24 cellular contexts compared by ENCODE assay signal in the genomic region with DNA sequence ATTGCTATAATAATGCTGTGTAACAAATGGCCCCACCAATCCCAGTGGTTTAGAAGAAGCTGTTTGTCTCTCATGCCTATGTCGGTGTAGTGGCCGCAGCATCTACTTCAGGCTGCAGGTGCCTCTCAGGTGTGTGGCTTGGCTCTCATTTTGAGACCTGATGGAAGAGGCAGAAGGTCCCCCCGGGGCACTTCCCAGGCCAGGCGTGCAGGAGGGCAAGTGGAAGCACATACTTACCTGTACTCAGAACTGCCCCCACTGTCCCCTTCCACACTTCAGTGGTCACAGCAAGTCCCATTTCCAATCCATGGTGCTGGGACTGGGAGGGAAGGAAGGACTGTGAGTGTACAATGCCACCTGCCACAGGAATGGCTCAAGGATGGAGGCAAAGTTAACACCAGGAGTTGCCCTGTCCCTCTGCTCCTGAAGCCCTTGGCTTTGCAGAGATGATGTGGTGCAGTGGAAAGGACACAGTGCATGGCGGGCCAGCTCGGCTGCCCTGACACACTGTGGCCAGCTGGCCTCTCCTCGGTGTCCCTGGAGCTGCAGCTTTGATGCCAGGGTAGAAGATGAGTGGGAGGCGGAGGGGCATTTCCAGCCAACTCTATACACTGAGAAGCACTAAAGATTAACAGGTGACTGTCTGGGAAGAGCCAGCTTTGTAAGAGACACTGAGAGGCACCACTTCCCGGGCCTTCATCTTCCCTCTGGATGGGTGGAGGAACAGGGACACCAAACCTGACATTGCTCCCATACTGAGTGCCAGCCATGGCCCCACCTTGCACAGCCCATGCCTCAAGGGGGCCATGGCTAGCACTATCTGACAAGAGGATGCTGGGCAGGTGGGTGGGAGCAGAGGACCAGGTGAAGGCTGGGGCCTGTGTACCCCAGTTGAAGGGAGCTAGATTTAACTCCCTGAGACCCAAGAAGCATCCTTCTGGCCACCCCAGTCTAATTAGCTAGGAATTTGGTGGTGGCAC.
DNase-seq lines count a peak whose midpoint lies in the region; ATAC-seq, FAIRE-seq and TF ChIP-seq lines count a peak whose summit lies in the region.
"Had no signal": no experiment of that assay in that cellular context is flagged by ENCODE, and none has a peak within 500 bp of the region (broad histone marks: within the 10 kb centered on the region; RNA-seq: fewer than 3 reads in every experiment).

No MANE protein-coding gene starts in this region.

- ATAC-seq in natural killer cell = no peak
- ATAC-seq: activated CD4-positive, CD25-positive, alpha-beta regulatory T cell treated with anti-CD3 and anti-CD28 coated beads, Interleukin-2, amount 50 U/mL, for 24 hours; activated naive CD8-positive, alpha-beta T cell treated with anti-CD3 and anti-CD28 coated beads, Interleukin-2, amount 50 U/mL, for 24 hours; PC-3; stimulated activated naive B cell treated with anti-CD40 and anti-IgM and Interleukin-4, amounts not matched to agents 10 μg/mL and 1 μg/mL and 100 μg/mL, for 72 hours had no signal

- intact Hi-C loops in natural killer cell (cut with micrococcal nuclease) = no loop called here
- intact Hi-C loops in vagina (cut with DNase I) = no loop called here
- intact Hi-C loops in kidney (cut with DNase I) = no loop called here

- DNase-seq in activated naive CD4-positive, alpha-beta T cell treated with anti-CD3 and anti-CD28 coated beads, Interleukin-2, amount 50 U/mL, for 16 hours = peak; percentile 5
- no peak for DNase-seq in activated naive CD4-positive, alpha-beta T cell treated with Interleukin-2 at 50 U/mL for 16 hours
- DNase-seq in chondrocyte (ENCODE audit: low spot score) (peak; percentile 39), natural killer cell (peak; percentile 12), vagina (ENCODE audit: extremely low spot score in 2 of 2) (peak; percentile 67 to 82), kidney (no peak), NCI-H524 treated with DMSO at 0.1 percent for 48 hours (lab: John Stamatoyannopoulos, UW) (no peak), NCI-H146 (lab: John Stamatoyannopoulos, UW) (no peak)
- DNase-seq: activated naive CD8-positive, alpha-beta T cell treated with anti-CD3 and anti-CD28 coated beads, Interleukin-2, amount 50 U/mL, for 24 hours; CD8-positive, alpha-beta memory T cell; DMS79; effector memory CD4-positive, alpha-beta T cell; glutamatergic neuron; NCI-H1417; NCI-H774; PC-3; retina; stimulated activated CD4-positive, alpha-beta T cell treated with anti-CD3 and anti-CD28 coated beads, Interleukin-15, amount 100 ng/mL, for 24 hours; stimulated activated naive B cell treated with anti-CD40 and anti-IgM and Interleukin-4, amounts not matched to agents 10 μg/mL and 1 μg/mL and 100 μg/mL, for 72 hours; trophoblast cell had no signal

- H3K36me3 Mint-ChIP-seq in chondrocyte (ENCODE audit: low read depth) (peaks cover 3% of the 10 kb centered on the region), natural killer cell (peaks cover 6% of the 10 kb centered on the region)

- no peaks in the 10 kb centered on the region for H3K36me3 ChIP-seq in vagina
- no peaks in the 10 kb centered on the region for H3K36me3 ChIP-seq in kidney (ENCODE audit: control insufficient read depth in 1 of 2, insufficient read depth in 2 of 2, low read length in 2 of 2)

- no peak for FAIRE-seq in kidney (lab: Jason Lieb, UNC)

- no peak overlapping the region for H3K4me3 ChIP-seq in vagina
- no peak overlapping the region for H3K4me3 ChIP-seq in kidney (ENCODE audit: low read length in 2 of 2)
- H3K4me3 ChIP-seq: SK-N-MC had no signal

- no peak overlapping the region for H3K27ac ChIP-seq in vagina
- H3K27ac ChIP-seq in kidney (ENCODE audit: low read depth in 2 of 2, low read length in 2 of 2) = no peak overlapping the region
- H3K27ac ChIP-seq: SK-N-MC had no signal

- H3K27ac Mint-ChIP-seq in chondrocyte (ENCODE audit: unreplicated experiment) (no peak overlapping the region), natural killer cell (no peak overlapping the region)
- H3K27ac Mint-ChIP-seq: activated naive CD8-positive, alpha-beta T cell treated with anti-CD3 and anti-CD28 coated beads, Interleukin-2, amount 50 U/mL, for 24 hours; CD8-positive, alpha-beta memory T cell; stimulated activated naive B cell treated with anti-CD40 and anti-IgM and Interleukin-4, amounts not matched to agents 10 μg/mL and 1 μg/mL and 100 μg/mL, for 72 hours; T-helper 2 cell treated with Interferon-gamma antibody and Interleukin-4, amounts not matched to agents 5 μg/mL and 100 μg/mL, for 36 hours had no signal

- H3K4me1 Mint-ChIP-seq in chondrocyte (ENCODE audit: low read depth) (peaks cover 34% of the 10 kb centered on the region), natural killer cell (peaks cover 36 to 53% of the 10 kb centered on the region in 2 donors)

- TF ChIP-seq POLR2A in vagina (IDR thresholded peaks at IDR 0.05) = no peak

- H3K9me3 ChIP-seq in vagina (no peaks in the 10 kb centered on the region), kidney (ENCODE audit: control insufficient read depth in 1 of 2, low read length in 2 of 2) (peaks cover 0 to 4% of the 10 kb centered on the region in 2 donors)

- no peaks in the 10 kb centered on the region for H3K27me3 ChIP-seq in vagina

- peaks cover 36% of the 10 kb centered on the region for H3K4me1 ChIP-seq in vagina
- peaks cover 0 to 6% of the 10 kb centered on the region in 2 donors for H3K4me1 ChIP-seq in kidney (ENCODE audit: control insufficient read depth in 1 of 2, insufficient read depth in 1 of 2, low read depth in 1 of 2, low read length in 2 of 2)

- TF ChIP-seq CTCF in chondrocyte (IDR thresholded peaks at IDR 0.05) = no peak
- no peak for TF ChIP-seq CTCF in natural killer cell (IDR thresholded peaks at IDR 0.05)
- TF ChIP-seq CTCF in vagina (IDR thresholded peaks at IDR 0.05) = no peak
- TF ChIP-seq CTCF in kidney (IDR thresholded peaks at IDR 0.05; ENCODE audit: borderline replicate concordance, extremely low read depth, insufficient read depth) = no peak

- H3K27me3 Mint-ChIP-seq in chondrocyte (ENCODE audit: low read depth) (no peaks in the 10 kb centered on the region), natural killer cell (ENCODE audit: low read depth in 2 of 2) (peaks cover 0 to 10% of the 10 kb centered on the region in 2 donors)
- H3K27me3 Mint-ChIP-seq: activated naive CD8-positive, alpha-beta T cell treated with anti-CD3 and anti-CD28 coated beads, Interleukin-2, amount 50 U/mL, for 24 hours had no signal

- H3K4me3 Mint-ChIP-seq in chondrocyte (ENCODE audit: unreplicated experiment) (no peak overlapping the region), natural killer cell (no peak overlapping the region)
- H3K4me3 Mint-ChIP-seq: activated naive CD8-positive, alpha-beta T cell treated with anti-CD3 and anti-CD28 coated beads, Interleukin-2, amount 50 U/mL, for 24 hours; CD8-positive, alpha-beta memory T cell; neural crest cell; stimulated activated naive B cell treated with anti-CD40 and anti-IgM and Interleukin-4, amounts not matched to agents 10 μg/mL and 1 μg/mL and 100 μg/mL, for 72 hours; T-helper 2 cell treated with Interferon-gamma antibody and Interleukin-4, amounts not matched to agents 5 μg/mL and 100 μg/mL, for 36 hours had no signal

- H3K9ac ChIP-seq in kidney (ENCODE audit: low read length in 2 of 2) = no peak overlapping the region

- H3K9me3 Mint-ChIP-seq in chondrocyte (ENCODE audit: low read depth) (peaks cover 8% of the 10 kb centered on the region), natural killer cell (peaks cover 0 to 3% of the 10 kb centered on the region in 2 donors)
- H3K9me3 Mint-ChIP-seq: CD8-positive, alpha-beta memory T cell had no signal

Comparison
In these comparisons a context has a peak if more than half of its experiments do, and no peak if none do; other contexts are left out.
1. DNase-seq: peak in activated naive CD4-positive, alpha-beta T cell treated with anti-CD3 and anti-CD28 coated beads, Interleukin-2, amount 50 U/mL, for 16 hours (single experiment), chondrocyte (single experiment), natural killer cell (single experiment) and vagina (2 of 2); none in activated naive CD4-positive, alpha-beta T cell treated with Interleukin-2 at 50 U/mL for 16 hours (single experiment), kidney (single experiment), NCI-H524 treated with DMSO at 0.1 percent for 48 hours (single experiment) and NCI-H146 (single experiment).